ENCODE assay signal across 19 cellular contexts in the genomic region with DNA sequence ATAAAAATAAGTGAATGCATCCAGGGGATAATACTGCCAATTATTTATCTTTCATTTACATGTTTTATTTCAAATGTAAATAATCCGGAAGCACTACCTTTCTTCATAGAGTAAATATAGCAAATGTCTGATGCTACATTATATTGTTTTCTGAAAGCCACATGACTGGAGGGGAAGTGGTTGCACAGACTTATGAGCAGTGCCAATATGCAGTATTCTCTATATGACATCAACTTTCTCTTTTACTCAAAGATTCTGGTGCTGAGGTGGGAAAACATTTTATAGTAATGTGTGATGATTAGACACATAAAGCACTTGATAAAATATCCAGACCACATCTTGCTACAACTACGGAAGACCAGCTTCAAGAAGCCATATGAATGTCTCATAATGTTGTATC.
DNase-seq lines count a peak whose midpoint lies in the region; ATAC-seq and TF ChIP-seq lines count a peak whose summit lies in the region.
"Had no signal": no experiment of that assay in that cellular context is flagged by ENCODE, and none has a peak within 500 bp of the region (broad histone marks: within the 10 kb centered on the region; RNA-seq: fewer than 3 reads in every experiment).

No MANE protein-coding gene starts in this region.

- H3K27me3 ChIP-seq in DND-41 (ENCODE audit: insufficient read depth, low read length, poor library complexity) (no peaks in the 10 kb centered on the region), heart left ventricle (no peaks in the 10 kb centered on the region)
- H3K27me3 ChIP-seq: heart right ventricle, upper lobe of left lung had no signal

- no peak for DNase-seq in DND-41
- DNase-seq in erythroblast (lab: John Stamatoyannopoulos, UW), result no peak
- no peak for DNase-seq in heart left ventricle
- DNase-seq in germinal center (ENCODE audit: low spot score), result no peak
- no peak for DNase-seq in lower leg skin (ENCODE audit: low spot score in 2 of 2)
- DNase-seq: activated CD4-positive, alpha-beta memory T cell treated with anti-CD3 and anti-CD28 coated beads, Interleukin-2, amount 10 ng/mL, durations not matched to agents 7 days and 5 days; CD8-positive, alpha-beta memory T cell; cortex of kidney; heart right ventricle; KG1; NCI-H1417 treated with DMSO at 0.1 percent for 48 hours; NCI-H345; nucleus accumbens; upper lobe of left lung had no signal

- intact Hi-C loops in heart left ventricle (cut with DNase I) (no loop called here), lower leg skin (cut with DNase I; ENCODE audit: low total_unique reads) (no loop called here)

- H3K27ac ChIP-seq in DND-41 (ENCODE audit: low read length), result no peak overlapping the region
- no peak overlapping the region for H3K27ac ChIP-seq in heart left ventricle
- H3K27ac ChIP-seq: A549, heart right ventricle, upper lobe of left lung had no signal

- H4K20me1 ChIP-seq in DND-41 (ENCODE audit: insufficient read depth, low read length), result no peaks in the 10 kb centered on the region

- H3K9me3 ChIP-seq in DND-41 (ENCODE audit: insufficient read depth, low read length, severe bottlenecking) (no peaks in the 10 kb centered on the region), heart left ventricle (no peaks in the 10 kb centered on the region)
- H3K9me3 ChIP-seq: A549, heart right ventricle, upper lobe of left lung had no signal

- 70 to 76% (median 73%) methylated on average over 2 of the region's 2 CpGs for WGBS in heart left ventricle, 4 donors
- 79 to 86% methylated on average over 2 of the region's 2 CpGs for WGBS in lower leg skin, 2 donors

- no peak overlapping the region for H3K4me2 ChIP-seq in DND-41 (ENCODE audit: insufficient read depth, low read length)
- H3K4me2 ChIP-seq: A549 had no signal

- H3K79me2 ChIP-seq in DND-41 (ENCODE audit: insufficient read depth, low read length), result no peaks in the 10 kb centered on the region

- TF ChIP-seq CTCF in DND-41 (IDR thresholded peaks at IDR 0.05; ENCODE audit: borderline replicate concordance, extremely low read depth, low read length, poor library complexity, severe bottlenecking) (no peak), heart left ventricle (IDR thresholded peaks at IDR 0.05) (no peak), lower leg skin (IDR thresholded peaks at IDR 0.05) (no peak)

- H3K36me3 ChIP-seq in DND-41 (ENCODE audit: insufficient read depth, low read length) (no peaks in the 10 kb centered on the region), heart left ventricle (no peaks in the 10 kb centered on the region)
- H3K36me3 ChIP-seq: heart right ventricle, upper lobe of left lung had no signal

- peaks cover 19% of the 10 kb centered on the region for H3K4me1 ChIP-seq in DND-41 (ENCODE audit: insufficient read depth, low read length)
- no peaks in the 10 kb centered on the region for H3K4me1 ChIP-seq in heart left ventricle
- H3K4me1 ChIP-seq: A549, heart right ventricle, upper lobe of left lung had no signal

- H3K9ac ChIP-seq in DND-41 (ENCODE audit: low read depth, low read length), result no peak overlapping the region

- no peak overlapping the region for H2AFZ ChIP-seq in DND-41 (ENCODE audit: low read depth, low read length)

- H3K4me3 ChIP-seq in DND-41 (ENCODE audit: low read depth in 1 of 2, low read length in 2 of 2) (no peak overlapping the region), heart left ventricle (no peak overlapping the region), lower leg skin (ENCODE audit: low read depth, poor library complexity, severe bottlenecking) (no peak overlapping the region)
- H3K4me3 ChIP-seq: A549, heart right ventricle, upper lobe of left lung had no signal

- peak; percentile 77 for ATAC-seq in DND-41 (ENCODE audit: insufficient read depth, low read depth)
- ATAC-seq in GM18907 (IDR thresholded peaks at IDR 0.05; ENCODE audit: unreplicated experiment), result peak; percentile 87
- peak; percentile 72 for ATAC-seq in HG02588 (IDR thresholded peaks at IDR 0.05; ENCODE audit: unreplicated experiment)
- ATAC-seq in HG03280 (IDR thresholded peaks at IDR 0.05; ENCODE audit: unreplicated experiment), result peak; percentile 63
- no peak for ATAC-seq in heart left ventricle
- ATAC-seq: A549; heart right ventricle; stimulated activated effector memory CD8-positive, alpha-beta T cell treated with anti-CD3 and anti-CD28 coated beads, Interleukin-12 subunit alpha, Interleukin-12 subunit beta, amount 100 ng/mL, for 72 hours had no signal

- no peak for TF ChIP-seq POLR2A in erythroblast (IDR thresholded peaks at IDR 0.05; ENCODE audit: low read length)
- no peak for TF ChIP-seq POLR2A in heart left ventricle (IDR thresholded peaks at IDR 0.05)
- TF ChIP-seq POLR2A in lower leg skin (IDR thresholded peaks at IDR 0.05), result no peak

Comparison
In these comparisons a context has a peak if more than half of its experiments do, and no peak if none do; other contexts are left out.
1. ATAC-seq: peak in DND-41 (single experiment), GM18907 (single experiment), HG02588 (single experiment) and HG03280 (single experiment); none in heart left ventricle (0 of 4).